Comparison of ENCODE assay signal across 8 cellular contexts in genomic region chr6:33426590-33427563, GRCh38. TPM values are rescaled to one million over a fixed set of nuclear protein-coding genes. Genes with fewer than 3 reads are reported as not detected.
DNase-seq lines count a peak whose midpoint lies in the region; ATAC-seq and TF ChIP-seq lines count a peak whose summit lies in the region.

No MANE protein-coding gene starts in this region.

- H4K5ac ChIP-seq in mesendoderm (ENCODE audit: low read length), result no peak overlapping the region

- H3K4me3 Mint-ChIP-seq in Caco-2 (ENCODE audit: unreplicated experiment), result peak overlapping the region; percentile 81

- H3K4me2 ChIP-seq in mammary epithelial cell (ENCODE audit: insufficient read depth, low read depth, low read length) (peak overlapping the region; percentile 80), mesendoderm (ENCODE audit: low read length) (peak overlapping the region; percentile 78)

- no peak overlapping the region for H3K18ac ChIP-seq in mesendoderm (ENCODE audit: low read length)

- no peak overlapping the region for H2BK5ac ChIP-seq in mesendoderm (ENCODE audit: low read length)

- H3K4me3 ChIP-seq in Caco-2 (ENCODE audit: low read depth, low read length), result peak overlapping the region; percentile 71
- peak overlapping the region; percentile 56 to 72 (median 68) for H3K4me3 ChIP-seq in mammary epithelial cell (replicated peaks in 1 of 3; ENCODE audit: insufficient read depth in 1 of 3, low read depth in 2 of 3, low read length in 3 of 3)
- H3K4me3 ChIP-seq in mesendoderm (ENCODE audit: low read length), result peak overlapping the region; percentile 53

- no peaks in the 10 kb centered on the region for H3K9me3 Mint-ChIP-seq in Caco-2 (ENCODE audit: unreplicated experiment)

- H4K20me1 ChIP-seq in mammary epithelial cell (ENCODE audit: insufficient read depth, low read length), result no peaks in the 10 kb centered on the region

- no peak overlapping the region for H4K8ac ChIP-seq in mesendoderm (ENCODE audit: low read depth, low read length)

- intact Hi-C loops in Caco-2 (cut with micrococcal nuclease; ENCODE audit: unreplicated experiment), result loop anchor here (1.0 to 5.0 kb wide), 4 partner anchors 9 to 145 kb away; partner anchors contain the start of genes CUTA and RGL2
- intact Hi-C loops in mammary epithelial cell (cut with micrococcal nuclease), result loop anchor here (1.0 kb wide), 3 partner anchors 36 to 147 kb away; partner anchors contain the start of gene KIFC1

- no peaks in the 10 kb centered on the region for H3K9me3 ChIP-seq in Caco-2
- no peaks in the 10 kb centered on the region for H3K9me3 ChIP-seq in mammary epithelial cell (replicated peaks; ENCODE audit: insufficient read depth, low read length)

- dilution Hi-C loops in mammary epithelial cell (cut with HindIII; ENCODE audit: low sequenced_read_pairs), result loop anchor here (5.0 kb wide), 1 partner anchor 45 kb away; no protein-coding TSS in a partner anchor

- peaks cover 3% of the 10 kb centered on the region for H3K27me3 Mint-ChIP-seq in Caco-2 (ENCODE audit: insufficient read depth, unreplicated experiment)

- H3K27ac Mint-ChIP-seq in Caco-2 (ENCODE audit: unreplicated experiment), result peak overlapping the region; percentile 76

- no peaks in the 10 kb centered on the region for H3K36me3 ChIP-seq in Caco-2 (ENCODE audit: control insufficient read depth, insufficient read depth, low read length)
- H3K36me3 ChIP-seq in mammary epithelial cell (ENCODE audit: insufficient read depth, low read length), result no peaks in the 10 kb centered on the region
- no peaks in the 10 kb centered on the region for H3K36me3 ChIP-seq in mesendoderm (ENCODE audit: control insufficient read depth, insufficient read depth, low read length)

- no peak overlapping the region for H2BK15ac ChIP-seq in mesendoderm (replicated peaks; ENCODE audit: low read depth)

- H3K79me1 ChIP-seq in mesendoderm (ENCODE audit: low read length), result peaks cover 32% of the 10 kb centered on the region

- H3K4me1 ChIP-seq in Caco-2 (peaks cover 46% of the 10 kb centered on the region), mammary epithelial cell (ENCODE audit: insufficient read depth, low read length) (peaks cover 47% of the 10 kb centered on the region), mesendoderm (ENCODE audit: control insufficient read depth, low read depth, low read length) (peaks cover 30% of the 10 kb centered on the region)

- TF ChIP-seq CTCF in Caco-2 (IDR thresholded peaks at IDR 0.05; ENCODE audit: insufficient read depth in 1 of 2, low read depth in 1 of 2, low read length in 1 of 2, severe bottlenecking in 1 of 2, unreplicated experiment in 1 of 2) (no peak), mammary epithelial cell (conservative IDR thresholded peaks at IDR 0.05 in 1 of 2, IDR thresholded peaks at IDR 0.05 in 1 of 2; ENCODE audit: extremely low read depth in 1 of 2, insufficient read depth in 1 of 2, low read depth in 1 of 2, low read length in 2 of 2) (no peak)

- in situ Hi-C loops in mammary epithelial cell (cut with MboI; ENCODE audit: low sequenced_read_pairs in 2 of 2), result loop anchor here in 1 of 2 donors (25.0 kb wide), 1 partner anchor 135 kb away; no protein-coding TSS in a partner anchor

- CTCF ChIA-PET in Caco-2 (lab: Charles Lee) (interaction anchor here (0.6 to 1.7 kb wide), 10 partner anchors 9 to 284 kb away, joined by 3 to 16 read pairs (median 4); partner anchors contain the start of genes BAK1, CUTA, PHF1 and RGL2), mammary epithelial cell (lab: Charles Lee; ENCODE audit: low non-redundant PET) (interaction anchor here (0.6 kb wide), 2 partner anchors 27 to 64 kb away, joined by 3 to 9 read pairs; no protein-coding TSS in a partner anchor)

- ATAC-seq in HG02973 (IDR thresholded peaks at IDR 0.05; ENCODE audit: unreplicated experiment), result no peak
- no peak for ATAC-seq in GM19397 (IDR thresholded peaks at IDR 0.05; ENCODE audit: unreplicated experiment)

- no peak overlapping the region for H2AK5ac ChIP-seq in mesendoderm (ENCODE audit: low read length)

- H3K4ac ChIP-seq in mesendoderm (ENCODE audit: low read depth, low read length), result no peak overlapping the region

- POLR2A ChIA-PET in Caco-2 (lab: Charles Lee), result interaction anchor here (1.5 kb wide), 1 partner anchor 28 kb away, joined by 7 read pairs; the partner anchor contains the start of gene ZBTB9

- peaks cover 7% of the 10 kb centered on the region for H3K36me3 Mint-ChIP-seq in Caco-2 (ENCODE audit: insufficient read depth, unreplicated experiment)

- no peak for DNase-seq in Caco-2
- peak; percentile 23 for DNase-seq in NCI-H345 (lab: John Stamatoyannopoulos, UW)
- no peak for DNase-seq in mammary epithelial cell
- DNase-seq in mesendoderm, result peak; percentile 48
- no peak for DNase-seq in HCEC 1CT
- no peak for DNase-seq in MV-4-11 (lab: John Stamatoyannopoulos, UW)

- peak overlapping the region; percentile 3 for H3K23ac ChIP-seq in mesendoderm (ENCODE audit: low read length)

- 0% methylated on average over 6 of the region's 13 CpGs for whole genome bisulfite sequencing in mammary epithelial cell (ENCODE audit: low coverage, missing lambda C conversion rate)
- WGBS in mesendoderm (ENCODE audit: extremely low coverage, insufficient coverage, low lambda C conversion rate), result no CpG with 5 or more reads among the region's 13 CpGs

- peak overlapping the region; percentile 54 for H3K9ac ChIP-seq in mammary epithelial cell (ENCODE audit: insufficient read depth, low read length)
- peak overlapping the region; percentile 69 for H3K9ac ChIP-seq in mesendoderm (ENCODE audit: low read length)

- H3K27me3 ChIP-seq in Caco-2 (replicated peaks; ENCODE audit: control insufficient read depth, insufficient read depth, low read length) (no peaks in the 10 kb centered on the region), mammary epithelial cell (ENCODE audit: insufficient read depth, low read length) (no peaks in the 10 kb centered on the region), mesendoderm (ENCODE audit: insufficient read depth, low read length, poor library complexity) (no peaks in the 10 kb centered on the region)

- H3K56ac ChIP-seq in mesendoderm (ENCODE audit: low read length), result peak overlapping the region; percentile 96

- H2BK120ac ChIP-seq in mesendoderm (ENCODE audit: low read depth, low read length), result no peak overlapping the region

- peaks cover 22% of the 10 kb centered on the region for H3K79me2 ChIP-seq in mammary epithelial cell (ENCODE audit: insufficient read depth, low read length)
- H3K79me2 ChIP-seq in mesendoderm (ENCODE audit: control insufficient read depth, insufficient read depth, low read length), result peaks cover 35% of the 10 kb centered on the region

- BruUV-seq in Caco-2 (replicated peaks; lab: Mats Ljungman, UMichigan), result TSS peak; percentile 68
- no TSS peak for BruUV-seq in mammary epithelial cell (replicated peaks; lab: Mats Ljungman, UMichigan)

- peak overlapping the region; percentile 87 for H2AFZ ChIP-seq in mammary epithelial cell (ENCODE audit: low read depth, low read length)

- peaks cover 23% of the 10 kb centered on the region for H3K4me1 Mint-ChIP-seq in Caco-2 (ENCODE audit: low read depth, unreplicated experiment)

- H3K27ac ChIP-seq in mammary epithelial cell (ENCODE audit: insufficient read depth, low read depth, low read length), result peak overlapping the region; percentile 61
- no peak overlapping the region for H3K27ac ChIP-seq in mesendoderm (ENCODE audit: low read depth, low read length)

RNA-seq across cellular contexts. Expression of gene SYNGAP1, which starts 7.0 kb away (rescaled TPM):
- total RNA-seq in Caco-2 (2022) (17.1 and 18.3 TPM in 2 replicates), mammary epithelial cell (10 to 100 TPM in 1 of 2 donors, 1 to 10 TPM in 1; 4.2 to 17.7 TPM)
- polyA plus RNA-seq in mammary epithelial cell, result 3.2 TPM
- 1.8 TPM for polyA minus RNA-seq in mammary epithelial cell
- polyA plus RNA-seq in mesendoderm (2013, experiment 1 of 2), result 42.1 TPM
- 54.9 TPM for polyA plus RNA-seq in mesendoderm (2013, experiment 2 of 2)

RNA-seq across cellular contexts. Expression of gene CUTA, which starts 9.0 kb away (rescaled TPM):
- total RNA-seq in Caco-2 (2022), result 166 and 177 TPM in 2 replicates
- total RNA-seq in mammary epithelial cell, result 100 to 1,000 TPM in 1 of 2 donors, 10 to 100 TPM in 1; 81.4 to 181 TPM
- polyA plus RNA-seq in mammary epithelial cell, result 232 TPM
- 160 TPM for polyA minus RNA-seq in mammary epithelial cell
- 227 TPM for polyA plus RNA-seq in mesendoderm (2013, experiment 1 of 2)
- 219 TPM for polyA plus RNA-seq in mesendoderm (2013, experiment 2 of 2)

RNA-seq across cellular contexts. Expression of gene PHF1, which starts 16.1 kb away (rescaled TPM):
- 23.6 and 26.4 TPM in 2 replicates for total RNA-seq in Caco-2 (2022)
- total RNA-seq in mammary epithelial cell, result 10 to 100 TPM; 15.7 to 31.7 TPM
- polyA plus RNA-seq in mammary epithelial cell, result 19.0 TPM
- 56.0 TPM for polyA minus RNA-seq in mammary epithelial cell
- polyA plus RNA-seq in mesendoderm (2013, experiment 1 of 2), result 22.8 TPM
- polyA plus RNA-seq in mesendoderm (2013, experiment 2 of 2), result 22.2 TPM

RNA-seq across cellular contexts. Expression of gene ZBTB9, which starts 27.5 kb away (rescaled TPM):
- total RNA-seq in Caco-2 (2022) (11.4 and 12.5 TPM in 2 replicates), mammary epithelial cell (10 to 100 TPM in 1 of 2 donors, 1 to 10 TPM in 1; 5.7 to 10.3 TPM)
- 10.0 TPM for polyA plus RNA-seq in mammary epithelial cell
- polyA minus RNA-seq in mammary epithelial cell, result 19.4 TPM
- 15.1 TPM for polyA plus RNA-seq in mesendoderm (2013, experiment 1 of 2)
- 15.5 TPM for polyA plus RNA-seq in mesendoderm (2013, experiment 2 of 2)

RNA-seq across cellular contexts. Expression of gene KIFC1, which starts 35.3 kb away (rescaled TPM):
- 65.3 and 65.4 TPM in 2 replicates for total RNA-seq in Caco-2 (2022)
- total RNA-seq in mammary epithelial cell, result 10 to 100 TPM in 1 of 2 donors, 1 to 10 TPM in 1; 2.8 to 36.7 TPM
- 47.5 TPM for polyA plus RNA-seq in mammary epithelial cell
- polyA minus RNA-seq in mammary epithelial cell, result 45.2 TPM
- polyA plus RNA-seq in mesendoderm (2013, experiment 1 of 2), result 44.8 TPM
- polyA plus RNA-seq in mesendoderm (2013, experiment 2 of 2), result 46.4 TPM

Comparison
In these comparisons a context has a peak if more than half of its experiments do, and no peak if none do; other contexts are left out.
1. DNase-seq: peak in NCI-H345 (single experiment) and mesendoderm (single experiment); none in Caco-2 (0 of 2), mammary epithelial cell (single experiment), HCEC 1CT (single experiment) and MV-4-11 (single experiment).
2. Peak in every context shown above with its lines, with median percentiles within 50 percentile points of each other: H3K4me3 ChIP-seq.